ENCODE assay signal across 1 cellular context in the genomic region with DNA sequence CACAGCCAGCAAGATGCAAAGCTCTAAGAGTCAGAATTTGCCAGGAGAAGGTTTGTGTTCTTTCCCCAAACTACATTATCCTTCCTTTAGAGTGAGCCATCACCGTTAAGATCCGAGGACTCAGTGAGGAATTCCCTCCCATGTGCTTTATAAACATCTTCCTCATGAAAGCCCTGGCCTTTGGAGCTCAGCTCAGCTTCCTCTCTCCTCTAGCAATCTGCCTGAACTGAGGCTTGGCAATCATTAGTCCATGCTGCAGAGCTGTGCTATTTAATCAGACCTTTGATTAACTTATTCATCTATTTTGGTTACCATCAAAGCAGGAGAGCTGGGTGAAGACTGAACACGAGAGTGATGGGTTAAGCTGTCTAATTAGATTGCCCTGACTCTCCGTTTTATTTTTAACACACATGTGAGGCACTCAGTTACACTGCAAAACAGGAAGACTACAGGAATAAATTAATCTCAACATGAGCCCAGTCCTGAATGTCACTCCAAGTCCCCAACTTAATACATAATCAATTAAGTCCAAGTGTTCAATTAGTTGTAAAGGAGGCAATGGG.
TF ChIP-seq lines count a peak whose summit lies in the region.

No MANE protein-coding gene starts in this region.

TF ChIP-seq in WTC11, 78 proteins besides CTCF, POLR2A, EP300 and RAD21 (continued from another document):
- TF ChIP-seq, protein P1, sequence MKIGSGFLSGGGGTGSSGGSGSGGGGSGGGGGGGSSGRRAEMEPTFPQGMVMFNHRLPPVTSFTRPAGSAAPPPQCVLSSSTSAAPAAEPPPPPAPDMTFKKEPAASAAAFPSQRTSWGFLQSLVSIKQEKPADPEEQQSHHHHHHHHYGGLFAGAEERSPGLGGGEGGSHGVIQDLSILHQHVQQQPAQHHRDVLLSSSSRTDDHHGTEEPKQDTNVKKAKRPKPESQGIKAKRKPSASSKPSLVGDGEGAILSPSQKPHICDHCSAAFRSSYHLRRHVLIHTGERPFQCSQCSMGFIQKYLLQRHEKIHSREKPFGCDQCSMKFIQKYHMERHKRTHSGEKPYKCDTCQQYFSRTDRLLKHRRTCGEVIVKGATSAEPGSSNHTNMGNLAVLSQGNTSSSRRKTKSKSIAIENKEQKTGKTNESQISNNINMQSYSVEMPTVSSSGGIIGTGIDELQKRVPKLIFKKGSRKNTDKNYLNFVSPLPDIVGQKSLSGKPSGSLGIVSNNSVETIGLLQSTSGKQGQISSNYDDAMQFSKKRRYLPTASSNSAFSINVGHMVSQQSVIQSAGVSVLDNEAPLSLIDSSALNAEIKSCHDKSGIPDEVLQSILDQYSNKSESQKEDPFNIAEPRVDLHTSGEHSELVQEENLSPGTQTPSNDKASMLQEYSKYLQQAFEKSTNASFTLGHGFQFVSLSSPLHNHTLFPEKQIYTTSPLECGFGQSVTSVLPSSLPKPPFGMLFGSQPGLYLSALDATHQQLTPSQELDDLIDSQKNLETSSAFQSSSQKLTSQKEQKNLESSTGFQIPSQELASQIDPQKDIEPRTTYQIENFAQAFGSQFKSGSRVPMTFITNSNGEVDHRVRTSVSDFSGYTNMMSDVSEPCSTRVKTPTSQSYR (CRISPR knock-in tag; IDR thresholded peaks at IDR 0.05) = no peak
- TF ChIP-seq, protein P2, sequence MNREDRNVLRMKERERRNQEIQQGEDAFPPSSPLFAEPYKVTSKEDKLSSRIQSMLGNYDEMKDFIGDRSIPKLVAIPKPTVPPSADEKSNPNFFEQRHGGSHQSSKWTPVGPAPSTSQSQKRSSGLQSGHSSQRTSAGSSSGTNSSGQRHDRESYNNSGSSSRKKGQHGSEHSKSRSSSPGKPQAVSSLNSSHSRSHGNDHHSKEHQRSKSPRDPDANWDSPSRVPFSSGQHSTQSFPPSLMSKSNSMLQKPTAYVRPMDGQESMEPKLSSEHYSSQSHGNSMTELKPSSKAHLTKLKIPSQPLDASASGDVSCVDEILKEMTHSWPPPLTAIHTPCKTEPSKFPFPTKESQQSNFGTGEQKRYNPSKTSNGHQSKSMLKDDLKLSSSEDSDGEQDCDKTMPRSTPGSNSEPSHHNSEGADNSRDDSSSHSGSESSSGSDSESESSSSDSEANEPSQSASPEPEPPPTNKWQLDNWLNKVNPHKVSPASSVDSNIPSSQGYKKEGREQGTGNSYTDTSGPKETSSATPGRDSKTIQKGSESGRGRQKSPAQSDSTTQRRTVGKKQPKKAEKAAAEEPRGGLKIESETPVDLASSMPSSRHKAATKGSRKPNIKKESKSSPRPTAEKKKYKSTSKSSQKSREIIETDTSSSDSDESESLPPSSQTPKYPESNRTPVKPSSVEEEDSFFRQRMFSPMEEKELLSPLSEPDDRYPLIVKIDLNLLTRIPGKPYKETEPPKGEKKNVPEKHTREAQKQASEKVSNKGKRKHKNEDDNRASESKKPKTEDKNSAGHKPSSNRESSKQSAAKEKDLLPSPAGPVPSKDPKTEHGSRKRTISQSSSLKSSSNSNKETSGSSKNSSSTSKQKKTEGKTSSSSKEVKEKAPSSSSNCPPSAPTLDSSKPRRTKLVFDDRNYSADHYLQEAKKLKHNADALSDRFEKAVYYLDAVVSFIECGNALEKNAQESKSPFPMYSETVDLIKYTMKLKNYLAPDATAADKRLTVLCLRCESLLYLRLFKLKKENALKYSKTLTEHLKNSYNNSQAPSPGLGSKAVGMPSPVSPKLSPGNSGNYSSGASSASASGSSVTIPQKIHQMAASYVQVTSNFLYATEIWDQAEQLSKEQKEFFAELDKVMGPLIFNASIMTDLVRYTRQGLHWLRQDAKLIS (CRISPR knock-in tag; IDR thresholded peaks at IDR 0.05; ENCODE audit: borderline replicate concordance) = no peak
- TF ChIP-seq EMX1 (CRISPR knock-in tag; IDR thresholded peaks at IDR 0.05) (no peak), GABPB1 (CRISPR knock-in tag; IDR thresholded peaks at IDR 0.05) (no peak), ZMAT4 (CRISPR knock-in tag; IDR thresholded peaks at IDR 0.05) (no peak), ZNF232 (CRISPR knock-in tag; IDR thresholded peaks at IDR 0.05) (no peak), JAZF1 (CRISPR knock-in tag; IDR thresholded peaks at IDR 0.05) (no peak), NFYB (CRISPR knock-in tag; conservative IDR thresholded peaks at IDR 0.05; ENCODE audit: low read depth) (no peak)
